In the genomic region with DNA sequence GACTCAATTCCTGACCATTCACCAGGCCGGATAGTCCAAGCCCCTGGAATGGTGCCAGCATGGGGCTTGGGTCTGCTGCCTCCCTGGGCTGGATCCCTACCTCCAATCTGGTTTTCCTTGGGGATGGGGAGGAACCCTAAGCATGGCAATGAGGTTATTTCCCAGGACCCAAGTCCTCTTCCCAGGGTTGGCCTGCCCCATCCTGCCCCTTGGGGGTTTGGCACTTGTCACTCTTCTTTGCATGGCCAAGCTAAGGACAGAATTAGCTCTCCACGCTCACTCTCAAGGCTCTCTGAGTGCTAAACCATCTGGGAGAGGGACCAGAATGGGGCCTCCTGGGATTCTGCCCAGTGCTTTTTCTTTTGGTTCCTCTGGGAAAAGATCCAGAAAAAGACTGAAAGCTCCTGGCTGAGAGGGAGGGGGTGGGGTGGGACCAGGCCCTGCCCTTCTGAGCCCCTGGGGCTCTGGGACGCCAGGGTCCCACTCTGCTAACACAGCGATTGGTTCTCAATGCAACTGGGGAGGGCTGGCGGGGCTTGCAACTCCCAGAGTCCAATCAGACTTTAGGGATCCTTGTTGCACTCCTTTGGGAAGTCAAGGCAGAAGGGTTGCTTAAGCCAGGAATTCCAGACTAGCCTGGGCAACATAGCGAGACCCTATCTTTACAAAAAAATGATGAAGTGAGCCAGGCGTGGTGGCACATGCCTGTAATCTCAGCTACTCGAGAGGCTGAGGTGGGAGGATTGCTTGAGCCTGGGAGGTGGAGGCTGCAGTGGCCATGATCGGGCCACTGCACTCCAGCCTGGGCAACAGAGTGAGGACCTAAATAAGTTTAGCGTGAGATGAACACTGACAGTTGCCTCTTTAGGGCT, we compare ENCODE assay signal across 15 cellular contexts. TPM values are rescaled to one million over a fixed set of nuclear protein-coding genes. Genes with fewer than 3 reads are reported as not detected.
DNase-seq lines count a peak whose midpoint lies in the region; ATAC-seq, FAIRE-seq and TF ChIP-seq lines count a peak whose summit lies in the region.
"Had no signal": no experiment of that assay in that cellular context is flagged by ENCODE, and none has a peak within 500 bp of the region (broad histone marks: within the 10 kb centered on the region; RNA-seq: fewer than 3 reads in every experiment).

No MANE protein-coding gene starts in this region.

- DNase-seq in GM04503 (ENCODE audit: low read depth) (peak; percentile 30), K562 (ENCODE audit: extremely low read depth in 1 of 4, low spot score in 3 of 4) (no peak), islet precursor cell (no peak), NCI-H1694 treated with DMSO at 0.1 percent for 48 hours (lab: John Stamatoyannopoulos, UW) (no peak), mucosa of gallbladder (ENCODE audit: low spot score) (no peak)
- no peak for DNase-seq in stimulated activated effector memory CD8-positive, alpha-beta T cell treated with anti-CD3 and anti-CD28 coated beads, Interleukin-12 subunit alpha, Interleukin-12 subunit beta, amount 100 ng/mL, for 72 hours (ENCODE audit: low spot score in 2 of 2)
- no peak for DNase-seq in CD4-positive, alpha-beta T cell
- DNase-seq: activated CD8-positive, alpha-beta memory T cell treated with anti-CD3 and anti-CD28 coated beads, Interleukin-2, amount 50 U/mL, for 48 hours; cerebellar nuclear complex; DMS153; WERI-Rb-1 had no signal

- H3K4me1 Mint-ChIP-seq in stimulated activated effector memory CD8-positive, alpha-beta T cell treated with anti-CD3 and anti-CD28 coated beads, Interleukin-12 subunit alpha, Interleukin-12 subunit beta, amount 100 ng/mL, for 72 hours, result no peaks in the 10 kb centered on the region
- peaks cover 5% of the 10 kb centered on the region for H3K4me1 Mint-ChIP-seq in CD4-positive, alpha-beta T cell (ENCODE audit: low read depth)
- H3K4me1 Mint-ChIP-seq: B cell had no signal

- no TSS peak for BruUV-seq in K562 (replicated peaks; lab: Mats Ljungman, UMichigan)

- no peaks in the 10 kb centered on the region for H3K27me3 ChIP-seq in K562 (ENCODE audit: control insufficient read depth in 2 of 2, insufficient read depth in 2 of 2, low read length in 2 of 2)
- no peaks in the 10 kb centered on the region for H3K27me3 ChIP-seq in layer of hippocampus (ENCODE audit: control insufficient read depth, insufficient read depth, low read length)
- no peaks in the 10 kb centered on the region for H3K27me3 ChIP-seq in CD4-positive, alpha-beta T cell (ENCODE audit: control insufficient read depth, insufficient read depth, low read length)

- H3K9me3 Mint-ChIP-seq in stimulated activated effector memory CD8-positive, alpha-beta T cell treated with anti-CD3 and anti-CD28 coated beads, Interleukin-12 subunit alpha, Interleukin-12 subunit beta, amount 100 ng/mL, for 72 hours, result peaks cover 18% of the 10 kb centered on the region
- peaks cover 6% of the 10 kb centered on the region for H3K9me3 Mint-ChIP-seq in CD4-positive, alpha-beta T cell

- H4K20me1 ChIP-seq in K562 (replicated peaks; ENCODE audit: control insufficient read depth, insufficient read depth, low read length), result no peaks in the 10 kb centered on the region

- in situ Hi-C loops in K562 (cut with MboI), result no loop called here

- no peak for TF ChIP-seq POLR2A in K562 (conservative IDR thresholded peaks at IDR 0.05)

- no peaks in the 10 kb centered on the region for H3K79me2 ChIP-seq in K562 (ENCODE audit: control insufficient read depth, insufficient read depth, low read length)

- no peak for TF ChIP-seq CTCF in K562 (IDR thresholded peaks at IDR 0.05 in 2 of 3, conservative IDR thresholded peaks at IDR 0.05 in 1 of 3; ENCODE audit: insufficient read depth in 2 of 3, low read depth in 1 of 3, low read length in 3 of 3)
- TF ChIP-seq CTCF in CD4-positive, alpha-beta T cell (IDR thresholded peaks at IDR 0.05), result no peak

- no peak overlapping the region for H3K9ac ChIP-seq in K562 (ENCODE audit: insufficient read depth in 1 of 2, low read depth in 2 of 2, low read length in 2 of 2)

- no peak for ATAC-seq in K562
- ATAC-seq in stimulated activated effector memory CD8-positive, alpha-beta T cell treated with anti-CD3 and anti-CD28 coated beads, Interleukin-12 subunit alpha, Interleukin-12 subunit beta, amount 100 ng/mL, for 72 hours, result no peak
- no peak for ATAC-seq in CD4-positive, alpha-beta T cell (ENCODE audit: poor library complexity)

- no peak overlapping the region for H3K4me3 ChIP-seq in K562
- H3K4me3 ChIP-seq: lung had no signal

- intact Hi-C loops in K562 (cut with micrococcal nuclease), result no loop called here
- intact Hi-C loops in CD4-positive, alpha-beta T cell (cut with DNase I, micrococcal nuclease), result no loop called here

- peak overlapping the region; percentile 32 for H3K27ac Mint-ChIP-seq in stimulated activated effector memory CD8-positive, alpha-beta T cell treated with anti-CD3 and anti-CD28 coated beads, Interleukin-12 subunit alpha, Interleukin-12 subunit beta, amount 100 ng/mL, for 72 hours
- H3K27ac Mint-ChIP-seq in CD4-positive, alpha-beta T cell, result no peak overlapping the region
- H3K27ac Mint-ChIP-seq: B cell had no signal

- WGBS in K562 (ENCODE audit: insufficient coverage, low coverage, missing lambda C conversion rate), result 75% methylated on average over 10 of the region's 10 CpGs

- H3K36me3 Mint-ChIP-seq in stimulated activated effector memory CD8-positive, alpha-beta T cell treated with anti-CD3 and anti-CD28 coated beads, Interleukin-12 subunit alpha, Interleukin-12 subunit beta, amount 100 ng/mL, for 72 hours, result peaks cover 42% of the 10 kb centered on the region
- H3K36me3 Mint-ChIP-seq in CD4-positive, alpha-beta T cell (ENCODE audit: low read depth), result peaks cover 49% of the 10 kb centered on the region

- H3K4me3 Mint-ChIP-seq in stimulated activated effector memory CD8-positive, alpha-beta T cell treated with anti-CD3 and anti-CD28 coated beads, Interleukin-12 subunit alpha, Interleukin-12 subunit beta, amount 100 ng/mL, for 72 hours, result no peak overlapping the region
- H3K4me3 Mint-ChIP-seq in CD4-positive, alpha-beta T cell, result no peak overlapping the region
- H3K4me3 Mint-ChIP-seq: B cell had no signal

- no peaks in the 10 kb centered on the region for H3K9me1 ChIP-seq in K562 (ENCODE audit: control insufficient read depth, insufficient read depth, low read length)

- no peak for TF ChIP-seq EP300 in K562 (IDR thresholded peaks at IDR 0.05; ENCODE audit: low read length)

- no peaks in the 10 kb centered on the region for H3K27me3 Mint-ChIP-seq in CD4-positive, alpha-beta T cell
- H3K27me3 Mint-ChIP-seq: B cell had no signal

- peaks cover 0 to 3% of the 10 kb centered on the region in 2 experiments; a peak in 3 of 5 replicates for H3K4me1 ChIP-seq in K562 (replicated peaks in 1 of 2; ENCODE audit: control insufficient read depth in 2 of 2, insufficient read depth in 2 of 2, low read length in 2 of 2)

- peaks cover 27% of the 10 kb centered on the region for H3K9me3 ChIP-seq in K562 (replicated peaks; ENCODE audit: control insufficient read depth, insufficient read depth, low read depth, low read length)
- peaks cover 27% of the 10 kb centered on the region for H3K9me3 ChIP-seq in CD4-positive, alpha-beta T cell (ENCODE audit: control insufficient read depth, low read length)

- H3K27ac ChIP-seq in K562 (ENCODE audit: extremely low read depth, low read depth, low read length) (no peak overlapping the region), layer of hippocampus (ENCODE audit: low read depth, low read length) (peak overlapping the region; percentile 68)
- H3K27ac ChIP-seq in CD4-positive, alpha-beta T cell (ENCODE audit: low read depth, low read length), result no peak overlapping the region
- H3K27ac ChIP-seq: WERI-Rb-1 had no signal

- no peak for TF ChIP-seq RAD21 in K562 (CRISPR knock-in tag; conservative IDR thresholded peaks at IDR 0.05 in 1 of 2, IDR thresholded peaks at IDR 0.05 in 1 of 2)

- no peak for FAIRE-seq in K562 (lab: Jason Lieb, UNC)
- FAIRE-seq: HTR-8/SVneo had no signal

- POLR2A ChIA-PET in K562 (lab: Yijun Ruan, JAX), result interaction anchor here (0.7 to 1.3 kb wide), 3 partner anchors 10 to 103 kb away, joined by 3 to 5 read pairs (median 3); no protein-coding TSS in a partner anchor
- POLR2A ChIA-PET in CD4-positive, alpha-beta T cell (lab: Charles Lee), result no interaction called here

- H3K36me3 ChIP-seq in K562 (ENCODE audit: control insufficient read depth, insufficient read depth, low read length), result peaks cover 28% of the 10 kb centered on the region; the same call in 2 of the 3 replicates
- H3K36me3 ChIP-seq: WERI-Rb-1 had no signal

- CTCF ChIA-PET in K562 (lab: Yijun Ruan, JAX; ENCODE audit: low intra/inter-chr PET ratio), result no interaction called here
- CTCF ChIA-PET in CD4-positive, alpha-beta T cell (lab: Charles Lee), result no interaction called here

- H3K4me2 ChIP-seq in K562 (ENCODE audit: insufficient read depth, low read length), result no peak overlapping the region

- no peak overlapping the region for H2AFZ ChIP-seq in K562 (ENCODE audit: low read depth, low read length)

TF ChIP-seq in K562, 482 proteins besides CTCF, POLR2A, EP300 and RAD21 (continues in another document):
- no peak for TF ChIP-seq RAD51 (IDR thresholded peaks at IDR 0.05; ENCODE audit: borderline replicate concordance, low read depth)

RNA-seq across cellular contexts. Expression of gene DHRS3, which starts 52.7 kb away (rescaled TPM):
- 74.0 and 164 TPM in 2 replicates for total RNA-seq in K562 (2011; cell fraction: chromatin; rRNA removed; ENCODE audit: low replicate concordance)
- 181 and 211 TPM in 2 replicates for total RNA-seq in K562 (2011; cell fraction: nucleolus; rRNA removed)
- total RNA-seq in K562 (2011; cell fraction: nucleoplasm; rRNA removed), result 160 and 179 TPM in 2 replicates
- total RNA-seq in K562 (2014; rRNA removed) (62.3 and 67.3 TPM in 2 replicates), K562 (2014; rRNA removed; fragmentation: Illumina TruSeq; extraction: Trizol) (37.6 and 43.5 TPM in 2 replicates), K562 (2015; rRNA removed; fragmentation: Illumina TruSeq; extraction: Trizol) (58.7 and 60.6 TPM in 2 replicates), K562 (2021) (109 and 116 TPM in 2 replicates), mucosa of gallbladder (168 TPM)
- polyA plus RNA-seq in K562 (2011; rRNA removed) (58.7 and 66.5 TPM in 2 replicates), K562 (2014; fragmentation: Illumina TruSeq; extraction: Trizol) (39.4 and 46.3 TPM in 2 replicates), K562 (2014; fragmentation: Nextera tagmentation; extraction: Ambion mirVana) (10 to 100 TPM; 21.0 to 80.0 TPM), K562 (2014; rRNA removed) (57.0 and 59.6 TPM in 2 replicates)
- 72.1 and 104 TPM in 2 replicates for polyA plus RNA-seq in K562 (2011; cell fraction: cytosol; rRNA removed)
- polyA plus RNA-seq in K562 (2011; cell fraction: nucleus; rRNA removed), result 71.2 and 105 TPM in 2 replicates
- 35.6 and 41.5 TPM in 2 replicates for polyA plus RNA-seq in K562 (2012)
- polyA minus RNA-seq in K562 (2011; rRNA and poly(A)+ RNA removed), result 101 and 181 TPM in 2 replicates
- 117 and 156 TPM in 2 replicates for polyA minus RNA-seq in K562 (2011; cell fraction: cytosol; rRNA and poly(A)+ RNA removed)
- polyA minus RNA-seq in K562 (2011; cell fraction: nucleus; rRNA and poly(A)+ RNA removed), result 40.9 and 42.4 TPM in 2 replicates
- total RNA-seq in CD4-positive, alpha-beta T cell, result 100 to 1,000 TPM; 102 to 108 TPM
